9 cellular contexts compared by ENCODE assay signal in genomic region chr9:137138701-137139467, GRCh38. TPM values are rescaled to one million over a fixed set of nuclear protein-coding genes. Genes with fewer than 3 reads are reported as not detected.
DNase-seq lines count a peak whose midpoint lies in the region; ATAC-seq and TF ChIP-seq lines count a peak whose summit lies in the region.
"Had no signal": no experiment of that assay in that cellular context is flagged by ENCODE, and none has a peak within 500 bp of the region (broad histone marks: within the 10 kb centered on the region; RNA-seq: fewer than 3 reads in every experiment).

Gene GRIN1 (plus strand): TSS chr9:137139154. CDS start chr9:137139487, 333 bp downstream.

- H2AFZ ChIP-seq in hepatocyte = no peak within 1 kb of the TSS

- no peaks in the 10 kb centered on the region for H4K20me1 ChIP-seq in hepatocyte (ENCODE audit: insufficient read depth, poor library complexity, severe bottlenecking)

- no peaks in the 10 kb centered on the region for H3K9me3 ChIP-seq in hepatocyte (ENCODE audit: low read depth)

- no peak within 1 kb of the TSS for H3K4me3 Mint-ChIP-seq in activated CD4-positive, alpha-beta memory T cell treated with anti-CD3 and anti-CD28 coated beads, Interleukin-2, amount 10 ng/mL, durations not matched to agents 7 days and 5 days
- no peak within 1 kb of the TSS for H3K4me3 Mint-ChIP-seq in activated CD4-positive, alpha-beta memory T cell treated with anti-CD3 and anti-CD28 coated beads for 36 hours
- no peak within 1 kb of the TSS for H3K4me3 Mint-ChIP-seq in activated naive CD4-positive, alpha-beta T cell treated with anti-CD3 and anti-CD28 coated beads, Interleukin-2, amount 10 ng/mL, durations not matched to agents 7 days and 5 days
- H3K4me3 Mint-ChIP-seq in stimulated activated memory B cell treated with anti-CD40 and anti-IgM and Interleukin-4, amounts not matched to agents 10 μg/mL and 1 μg/mL and 100 μg/mL, for 72 hours = peak within 1 kb of the TSS; percentile 24

- no peak within 1 kb of the TSS for H3K27ac Mint-ChIP-seq in activated CD4-positive, alpha-beta memory T cell treated with anti-CD3 and anti-CD28 coated beads, Interleukin-2, amount 10 ng/mL, durations not matched to agents 7 days and 5 days
- H3K27ac Mint-ChIP-seq in activated CD4-positive, alpha-beta memory T cell treated with anti-CD3 and anti-CD28 coated beads for 36 hours = no peak within 1 kb of the TSS
- no peak within 1 kb of the TSS for H3K27ac Mint-ChIP-seq in activated naive CD4-positive, alpha-beta T cell treated with anti-CD3 and anti-CD28 coated beads, Interleukin-2, amount 10 ng/mL, durations not matched to agents 7 days and 5 days
- no peak within 1 kb of the TSS for H3K27ac Mint-ChIP-seq in stimulated activated memory B cell treated with anti-CD40 and anti-IgM and Interleukin-4, amounts not matched to agents 10 μg/mL and 1 μg/mL and 100 μg/mL, for 72 hours

- no peak within 1 kb of the TSS for H3K4me3 ChIP-seq in hepatocyte

- no peaks in the 10 kb centered on the region for H3K36me3 ChIP-seq in hepatocyte (replicated peaks; ENCODE audit: insufficient read depth, low read depth)

- no peak for ATAC-seq in stimulated activated memory B cell treated with anti-CD40 and anti-IgM and Interleukin-4, amounts not matched to agents 10 μg/mL and 1 μg/mL and 100 μg/mL, for 72 hours
- ATAC-seq in HG02763 (IDR thresholded peaks at IDR 0.05; ENCODE audit: unreplicated experiment) (no peak), GM21381 (IDR thresholded peaks at IDR 0.05; ENCODE audit: unreplicated experiment) (no peak), GM18498 (IDR thresholded peaks at IDR 0.05; ENCODE audit: unreplicated experiment) (no peak)

- peaks cover 72% of the 10 kb centered on the region for H3K27me3 ChIP-seq in hepatocyte

- no peaks in the 10 kb centered on the region for H3K36me3 Mint-ChIP-seq in activated CD4-positive, alpha-beta memory T cell treated with anti-CD3 and anti-CD28 coated beads, Interleukin-2, amount 10 ng/mL, durations not matched to agents 7 days and 5 days (ENCODE audit: low read depth)
- H3K36me3 Mint-ChIP-seq in activated CD4-positive, alpha-beta memory T cell treated with anti-CD3 and anti-CD28 coated beads for 36 hours = no peaks in the 10 kb centered on the region
- no peaks in the 10 kb centered on the region for H3K36me3 Mint-ChIP-seq in activated naive CD4-positive, alpha-beta T cell treated with anti-CD3 and anti-CD28 coated beads, Interleukin-2, amount 10 ng/mL, durations not matched to agents 7 days and 5 days
- no peaks in the 10 kb centered on the region for H3K36me3 Mint-ChIP-seq in stimulated activated memory B cell treated with anti-CD40 and anti-IgM and Interleukin-4, amounts not matched to agents 10 μg/mL and 1 μg/mL and 100 μg/mL, for 72 hours

- peaks cover 5% of the 10 kb centered on the region for H3K4me1 Mint-ChIP-seq in activated CD4-positive, alpha-beta memory T cell treated with anti-CD3 and anti-CD28 coated beads, Interleukin-2, amount 10 ng/mL, durations not matched to agents 7 days and 5 days
- no peaks in the 10 kb centered on the region for H3K4me1 Mint-ChIP-seq in activated CD4-positive, alpha-beta memory T cell treated with anti-CD3 and anti-CD28 coated beads for 36 hours (ENCODE audit: low read depth)
- H3K4me1 Mint-ChIP-seq in activated naive CD4-positive, alpha-beta T cell treated with anti-CD3 and anti-CD28 coated beads, Interleukin-2, amount 10 ng/mL, durations not matched to agents 7 days and 5 days = peaks cover 19% of the 10 kb centered on the region
- peaks cover 14% of the 10 kb centered on the region for H3K4me1 Mint-ChIP-seq in stimulated activated memory B cell treated with anti-CD40 and anti-IgM and Interleukin-4, amounts not matched to agents 10 μg/mL and 1 μg/mL and 100 μg/mL, for 72 hours

- H3K9me3 Mint-ChIP-seq in activated CD4-positive, alpha-beta memory T cell treated with anti-CD3 and anti-CD28 coated beads, Interleukin-2, amount 10 ng/mL, durations not matched to agents 7 days and 5 days = no peaks in the 10 kb centered on the region
- no peaks in the 10 kb centered on the region for H3K9me3 Mint-ChIP-seq in activated CD4-positive, alpha-beta memory T cell treated with anti-CD3 and anti-CD28 coated beads for 36 hours
- no peaks in the 10 kb centered on the region for H3K9me3 Mint-ChIP-seq in activated naive CD4-positive, alpha-beta T cell treated with anti-CD3 and anti-CD28 coated beads, Interleukin-2, amount 10 ng/mL, durations not matched to agents 7 days and 5 days
- no peaks in the 10 kb centered on the region for H3K9me3 Mint-ChIP-seq in stimulated activated memory B cell treated with anti-CD40 and anti-IgM and Interleukin-4, amounts not matched to agents 10 μg/mL and 1 μg/mL and 100 μg/mL, for 72 hours

- no peaks in the 10 kb centered on the region for H3K4me1 ChIP-seq in hepatocyte (ENCODE audit: insufficient read depth)

- H3K27me3 Mint-ChIP-seq in activated CD4-positive, alpha-beta memory T cell treated with anti-CD3 and anti-CD28 coated beads, Interleukin-2, amount 10 ng/mL, durations not matched to agents 7 days and 5 days = peaks cover 49% of the 10 kb centered on the region
- H3K27me3 Mint-ChIP-seq in activated CD4-positive, alpha-beta memory T cell treated with anti-CD3 and anti-CD28 coated beads for 36 hours = peaks cover 47% of the 10 kb centered on the region
- H3K27me3 Mint-ChIP-seq in activated naive CD4-positive, alpha-beta T cell treated with anti-CD3 and anti-CD28 coated beads, Interleukin-2, amount 10 ng/mL, durations not matched to agents 7 days and 5 days = peaks cover 97% of the 10 kb centered on the region
- peaks cover 93% of the 10 kb centered on the region for H3K27me3 Mint-ChIP-seq in stimulated activated memory B cell treated with anti-CD40 and anti-IgM and Interleukin-4, amounts not matched to agents 10 μg/mL and 1 μg/mL and 100 μg/mL, for 72 hours

- no peak within 1 kb of the TSS for H3K27ac ChIP-seq in hepatocyte
- H3K27ac ChIP-seq: C4-2B had no signal

- CTCF ChIA-PET in activated CD4-positive, alpha-beta memory T cell treated with anti-CD3 and anti-CD28 coated beads, Interleukin-2, amount 10 ng/mL, durations not matched to agents 7 days and 5 days (lab: Charles Lee) = no interaction called here
- CTCF ChIA-PET in activated CD4-positive, alpha-beta memory T cell treated with anti-CD3 and anti-CD28 coated beads for 36 hours (lab: Charles Lee) = interaction anchor here (0.8 kb wide), 1 partner anchor 9 kb away, joined by 3 read pairs; no protein-coding TSS in a partner anchor
- CTCF ChIA-PET in activated naive CD4-positive, alpha-beta T cell treated with anti-CD3 and anti-CD28 coated beads, Interleukin-2, amount 10 ng/mL, durations not matched to agents 7 days and 5 days (lab: Charles Lee) = interaction anchor here (0.9 to 1.8 kb wide), 3 partner anchors 9 to 102 kb away, joined by 3 to 6 read pairs (median 4); partner anchors contain the start of gene TUBB4B

- POLR2A ChIA-PET in activated CD4-positive, alpha-beta memory T cell treated with anti-CD3 and anti-CD28 coated beads, Interleukin-2, amount 10 ng/mL, durations not matched to agents 7 days and 5 days (lab: Charles Lee) = interaction anchor here (1.3 to 1.9 kb wide), 2 partner anchors 9 to 50 kb away, joined by 4 to 12 read pairs; partner anchors contain the start of gene SSNA1
- POLR2A ChIA-PET in activated CD4-positive, alpha-beta memory T cell treated with anti-CD3 and anti-CD28 coated beads for 36 hours (lab: Charles Lee) = no interaction called here

- H3K4me2 ChIP-seq in hepatocyte = peak within 1 kb of the TSS; percentile 71

- TF ChIP-seq CTCF in hepatocyte (IDR thresholded peaks at IDR 0.05; ENCODE audit: poor library complexity) = no peak

- H3K9me2 ChIP-seq in hepatocyte (replicated peaks; ENCODE audit: insufficient read depth) = no peaks in the 10 kb centered on the region

- 30% methylated on average over 49 of the region's 105 CpGs for WGBS in hepatocyte (ENCODE audit: low lambda C conversion rate, missing lambda C conversion rate)

- intact Hi-C loops in activated CD4-positive, alpha-beta memory T cell treated with anti-CD3 and anti-CD28 coated beads for 36 hours (cut with micrococcal nuclease) = no loop called here

- H3K79me2 ChIP-seq in hepatocyte = no peaks in the 10 kb centered on the region

- DNase-seq in activated CD4-positive, alpha-beta memory T cell treated with anti-CD3 and anti-CD28 coated beads, Interleukin-2, amount 10 ng/mL, durations not matched to agents 7 days and 5 days = peak; percentile 47
- no peak for DNase-seq in activated CD4-positive, alpha-beta memory T cell treated with anti-CD3 and anti-CD28 coated beads for 36 hours
- peak; percentile 68 for DNase-seq in activated naive CD4-positive, alpha-beta T cell treated with anti-CD3 and anti-CD28 coated beads, Interleukin-2, amount 10 ng/mL, durations not matched to agents 7 days and 5 days
- peak; percentile 80 for DNase-seq in hepatocyte (ENCODE audit: low spot score)

RNA-seq across cellular contexts. Expression of gene GRIN1, which starts in this region (rescaled TPM):
- under 1 TPM; 0.40 to 0.43 TPM for total RNA-seq in activated CD4-positive, alpha-beta memory T cell treated with anti-CD3 and anti-CD28 coated beads, Interleukin-2, amount 10 ng/mL, durations not matched to agents 7 days and 5 days
- total RNA-seq in activated CD4-positive, alpha-beta memory T cell treated with anti-CD3 and anti-CD28 coated beads for 36 hours = not detected
- total RNA-seq in hepatocyte = not detected in 2 replicates
- not detected in 2 replicates for polyA plus RNA-seq in hepatocyte

Comparison
In these comparisons a context has a peak if more than half of its experiments do, and no peak if none do; other contexts are left out.
1. Peak in DNase-seq in activated CD4-positive, alpha-beta memory T cell treated with anti-CD3 and anti-CD28 coated beads, Interleukin-2, amount 10 ng/mL, durations not matched to agents 7 days and 5 days; RNA of the gene not detected or under 1 TPM.
2. Peak in DNase-seq and H3K4me2 ChIP-seq in hepatocyte; RNA of the gene not detected or under 1 TPM.